Comparison of ENCODE assay signal across 1 cellular context in the genomic region with DNA sequence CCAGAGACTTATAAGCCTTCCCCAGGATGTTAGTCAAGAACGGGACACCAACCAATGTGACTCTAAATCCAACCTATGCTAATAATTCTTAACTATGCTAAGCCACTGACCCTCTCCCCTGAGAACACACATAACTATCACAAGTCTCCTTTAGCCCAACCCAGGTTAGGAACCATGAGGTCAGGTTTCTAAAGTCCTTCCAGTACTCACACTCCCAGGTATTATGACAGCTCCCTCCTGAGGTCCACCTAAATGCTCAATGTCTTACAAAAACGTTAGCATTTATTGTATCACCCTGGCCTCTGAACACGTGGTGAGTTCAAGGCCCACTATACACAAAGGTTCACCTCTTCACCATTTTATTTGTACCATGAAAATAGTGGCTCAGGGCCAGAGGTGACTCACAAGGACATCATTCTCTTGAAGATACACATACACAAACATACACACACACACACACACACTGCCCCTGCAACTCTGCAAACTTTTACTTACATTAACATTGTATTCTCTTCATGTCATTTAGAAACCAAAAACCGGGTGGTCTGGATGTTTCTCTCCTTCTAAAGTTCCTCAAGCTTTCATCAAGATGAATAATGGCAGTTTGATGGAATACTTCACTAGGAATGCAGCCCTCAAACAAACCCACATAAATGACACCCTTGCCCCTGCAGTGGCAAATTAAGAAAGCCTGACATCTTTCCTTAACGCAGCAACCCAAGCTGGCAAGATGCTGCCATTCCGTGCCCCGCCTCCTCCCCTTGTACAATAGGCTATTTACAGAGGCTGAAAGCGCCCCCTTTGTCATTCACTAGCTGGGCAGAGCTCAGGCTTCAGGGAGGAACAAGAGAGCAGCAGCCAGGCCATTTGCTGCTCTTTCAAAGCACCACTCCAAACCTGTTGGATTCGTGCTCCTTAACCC.
TF ChIP-seq lines count a peak whose summit lies in the region.

No MANE protein-coding gene starts in this region.

TF ChIP-seq in IMR-90, 13 proteins besides CTCF, POLR2A, EP300 and RAD21 (continued from another document):
- TF ChIP-seq, protein P1, sequence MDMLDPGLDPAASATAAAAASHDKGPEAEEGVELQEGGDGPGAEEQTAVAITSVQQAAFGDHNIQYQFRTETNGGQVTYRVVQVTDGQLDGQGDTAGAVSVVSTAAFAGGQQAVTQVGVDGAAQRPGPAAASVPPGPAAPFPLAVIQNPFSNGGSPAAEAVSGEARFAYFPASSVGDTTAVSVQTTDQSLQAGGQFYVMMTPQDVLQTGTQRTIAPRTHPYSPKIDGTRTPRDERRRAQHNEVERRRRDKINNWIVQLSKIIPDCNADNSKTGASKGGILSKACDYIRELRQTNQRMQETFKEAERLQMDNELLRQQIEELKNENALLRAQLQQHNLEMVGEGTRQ (IDR thresholded peaks at IDR 0.05; ENCODE audit: low read depth, low read length), result peak; percentile 60; the same call in 1 of the 2 replicates
- no peak for TF ChIP-seq SMC3 (IDR thresholded peaks at IDR 0.05; ENCODE audit: low read depth, low read length)
- TF ChIP-seq BHLHE40 (IDR thresholded peaks at IDR 0.05; ENCODE audit: low read depth, low read length), result peak; percentile 41; the same call in 1 of the 2 replicates
- TF ChIP-seq NFE2L2 (IDR thresholded peaks at IDR 0.05; ENCODE audit: low read depth, low read length), result no peak
- TF ChIP-seq MAFK (IDR thresholded peaks at IDR 0.05; ENCODE audit: low read depth, low read length), result no peak
- peak; percentile 25; the same call in 1 of the 2 replicates for TF ChIP-seq FOS (IDR thresholded peaks at IDR 0.05; ENCODE audit: low read depth, low read length)
- TF ChIP-seq CHD1 (IDR thresholded peaks at IDR 0.05; ENCODE audit: low read depth, low read length), result no peak
- no peak for TF ChIP-seq RFX5 (IDR thresholded peaks at IDR 0.05; ENCODE audit: low read depth, low read length)
- no peak for TF ChIP-seq MXI1 (IDR thresholded peaks at IDR 0.05; ENCODE audit: borderline replicate concordance, low read depth, low read length)
- no peak for TF ChIP-seq RCOR1 (IDR thresholded peaks at IDR 0.05; ENCODE audit: insufficient replicate concordance, low read length)
- TF ChIP-seq CEBPB (IDR thresholded peaks at IDR 0.05; ENCODE audit: low read depth, low read length), result no peak
TF ChIP-seq in IMR-90: peak in this region for 3.
